Comparison of ENCODE assay signal across 29 cellular contexts in genomic region chr6:106177786-106178185, GRCh38.
"Had no signal": no experiment of that assay in that cellular context is flagged by ENCODE, and none has a peak within 500 bp of the region (broad histone marks: within the 10 kb centered on the region; RNA-seq: fewer than 3 reads in every experiment).

No MANE protein-coding gene starts in this region.

- H3K4me1 ChIP-seq: adrenal gland, ascending aorta, left lung, lower lobe of right lung, pancreas, prostate gland, uterus had no signal

- H3K9me3 ChIP-seq: adrenal gland, ascending aorta, left lung, lower lobe of right lung, pancreas, prostate gland, uterus had no signal

- H3K27me3 ChIP-seq: adrenal gland, ascending aorta, brain microvascular endothelial cell, left lung, pancreas, uterus had no signal

- ATAC-seq: activated CD4-positive, alpha-beta T cell treated with anti-CD3 and anti-CD28 coated beads for 36 hours; left lung; lower lobe of right lung; naive thymus-derived CD8-positive, alpha-beta T cell; pancreas; sciatic nerve; stimulated activated memory B cell treated with anti-CD40 and anti-IgM and Interleukin-4, amounts not matched to agents 10 μg/mL and 1 μg/mL and 100 μg/mL, for 72 hours; stimulated activated naive CD8-positive, alpha-beta T cell treated with anti-CD3 and anti-CD28 coated beads, Interleukin-15, amount 100 ng/mL, for 72 hours; WTC11 had no signal

- H3K4me3 ChIP-seq: adrenal gland, ascending aorta, left lung, lower lobe of right lung, pancreas, prostate gland, uterus had no signal

- H3K27ac ChIP-seq: adrenal gland, ascending aorta, brain microvascular endothelial cell, left lung, lower lobe of right lung, pancreas, prostate gland, uterus had no signal

- DNase-seq: activated CD4-positive, alpha-beta T cell treated with anti-CD3 and anti-CD28 coated beads for 36 hours; activated CD4-positive, alpha-beta T cell treated with anti-CD3 and anti-CD28 coated beads, Interleukin-2, amount 50 U/mL, for 48 hours; activated CD8-positive, alpha-beta memory T cell treated with anti-CD3 and anti-CD28 coated beads for 24 hours; activated effector memory CD4-positive, alpha-beta T cell treated with anti-CD3 and anti-CD28 coated beads, Interleukin-2, amount 50 U/mL, for 16 hours; activated naive CD4-positive, alpha-beta T cell treated with anti-CD3 and anti-CD28 coated beads for 36 hours; activated naive CD8-positive, alpha-beta T cell treated with anti-CD3 and anti-CD28 coated beads for 36 hours; adrenal gland; brain microvascular endothelial cell; caudate nucleus; glutamatergic neuron; left lung; lower lobe of right lung; mesenchymal stem cell; naive thymus-derived CD8-positive, alpha-beta T cell; nucleus accumbens; pancreas; retina; small intestine; stimulated activated CD4-positive, alpha-beta T cell treated with anti-CD3 and anti-CD28 coated beads, Interleukin-4, amount 100 ng/mL, for 4 hours; stimulated activated CD8-positive, alpha-beta memory T cell treated with anti-CD3 and anti-CD28 coated beads, Interleukin-4, amount 100 ng/mL, for 48 hours; stimulated activated naive CD8-positive, alpha-beta T cell treated with anti-CD3 and anti-CD28 coated beads, Interleukin-15, amount 100 ng/mL, for 72 hours; substantia nigra; T-helper 9 cell; uterus had no signal

- H3K36me3 ChIP-seq: adrenal gland, ascending aorta, brain microvascular endothelial cell, left lung, lower lobe of right lung, pancreas, prostate gland, uterus had no signal
